In the genomic region with DNA sequence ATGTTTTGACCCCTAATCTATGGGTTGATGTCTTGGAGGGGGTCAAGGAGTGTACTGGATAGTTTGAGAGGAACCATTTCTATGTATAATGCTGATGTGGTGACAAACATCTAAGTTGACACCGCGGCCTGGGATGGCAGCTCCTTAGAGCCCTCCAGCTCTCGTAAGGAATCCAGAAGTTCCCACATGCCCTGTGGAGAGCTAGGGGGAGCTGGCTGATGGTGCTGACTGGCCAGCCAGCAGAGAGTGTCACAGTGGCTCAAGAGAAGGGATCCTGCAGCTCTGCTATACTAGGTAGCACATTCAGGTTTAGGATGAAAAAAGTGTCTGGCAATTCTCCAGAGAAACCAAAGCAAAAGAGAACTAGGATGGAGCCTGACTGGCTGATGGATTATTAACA, we compare ENCODE assay signal across 19 cellular contexts.
DNase-seq lines count a peak whose midpoint lies in the region; TF ChIP-seq lines count a peak whose summit lies in the region.
"Had no signal": no experiment of that assay in that cellular context is flagged by ENCODE, and none has a peak within 500 bp of the region (broad histone marks: within the 10 kb centered on the region; RNA-seq: fewer than 3 reads in every experiment).

No MANE protein-coding gene starts in this region.

- H3K27me3 Mint-ChIP-seq in endothelial cell (ENCODE audit: unreplicated experiment) = no peaks in the 10 kb centered on the region
- H3K27me3 Mint-ChIP-seq: CD4-positive, CD25-positive, alpha-beta regulatory T cell had no signal

- H3K27me3 ChIP-seq in kidney epithelial cell (ENCODE audit: control insufficient read depth, insufficient read depth, low read length) = no peaks in the 10 kb centered on the region
- H3K27me3 ChIP-seq: MG63, Peyer's patch had no signal

- peak; percentile 5 for DNase-seq in ELF-1 (ENCODE audit: low read depth, low spot score)
- DNase-seq in NCI-H1105 treated with DMSO at 0.1 percent for 48 hours (lab: John Stamatoyannopoulos, UW) = peak; percentile 69
- no peak for DNase-seq in choroid plexus epithelial cell (ENCODE audit: low read depth)
- DNase-seq in kidney epithelial cell (ENCODE audit: low read depth) = no peak
- no peak for DNase-seq in NCI-H2081 treated with DMSO at 0.1 percent for 48 hours (lab: John Stamatoyannopoulos, UW)
- no peak for DNase-seq in NCI-H446 treated with DMSO at 0.1 percent for 48 hours (lab: John Stamatoyannopoulos, UW)
- DNase-seq in cerebellar nuclear complex (lab: John Stamatoyannopoulos, UW) = no peak
- DNase-seq in endothelial cell (ENCODE audit: low spot score) = no peak
- DNase-seq: CD4-positive, CD25-positive, alpha-beta regulatory T cell; DND-41; HCEC 1CT; MG63; NCI-H1436 treated with DMSO at 0.1 percent for 48 hours; NCI-H1930; NCI-H2171 treated with DMSO at 0.1 percent for 48 hours; NCI-H526 treated with DMSO at 0.1 percent for 48 hours; Peyer's patch had no signal

- H3K4me3 ChIP-seq in choroid plexus epithelial cell (ENCODE audit: low read depth, low read length) (no peak overlapping the region), kidney epithelial cell (ENCODE audit: low read depth, low read length) (no peak overlapping the region)
- H3K4me3 ChIP-seq: A549, K562, MG63, Peyer's patch had no signal

- H3K36me3 Mint-ChIP-seq in endothelial cell (ENCODE audit: low read depth, unreplicated experiment) = no peaks in the 10 kb centered on the region
- H3K36me3 Mint-ChIP-seq: CD4-positive, CD25-positive, alpha-beta regulatory T cell had no signal

- no peak overlapping the region for H3K4me3 Mint-ChIP-seq in endothelial cell (ENCODE audit: unreplicated experiment)
- H3K4me3 Mint-ChIP-seq: CD4-positive, CD25-positive, alpha-beta regulatory T cell had no signal

- H3K36me3 ChIP-seq in kidney epithelial cell (ENCODE audit: control insufficient read depth, insufficient read depth, low read length) = no peaks in the 10 kb centered on the region
- H3K36me3 ChIP-seq: MG63, Peyer's patch had no signal

- H3K27ac Mint-ChIP-seq in endothelial cell (ENCODE audit: unreplicated experiment) = no peak overlapping the region
- H3K27ac Mint-ChIP-seq: CD4-positive, CD25-positive, alpha-beta regulatory T cell had no signal

- TF ChIP-seq CTCF in choroid plexus epithelial cell (conservative IDR thresholded peaks at IDR 0.05; ENCODE audit: low read depth, low read length) (peak; percentile 28), kidney epithelial cell (IDR thresholded peaks at IDR 0.05; ENCODE audit: insufficient read depth, low read length, poor library complexity, severe bottlenecking) (peak; percentile 2), endothelial cell (IDR thresholded peaks at IDR 0.05; ENCODE audit: unreplicated experiment) (no peak)

- no peaks in the 10 kb centered on the region for H3K9me3 Mint-ChIP-seq in endothelial cell (ENCODE audit: unreplicated experiment)

- H3K4me1 Mint-ChIP-seq in endothelial cell (ENCODE audit: unreplicated experiment) = no peaks in the 10 kb centered on the region
- H3K4me1 Mint-ChIP-seq: CD4-positive, CD25-positive, alpha-beta regulatory T cell had no signal

Comparison
In these comparisons a context has a peak if more than half of its experiments do, and no peak if none do; other contexts are left out.
1. DNase-seq: peak in ELF-1 (single experiment) and NCI-H1105 treated with DMSO at 0.1 percent for 48 hours (single experiment); none in choroid plexus epithelial cell (single experiment), kidney epithelial cell (single experiment), NCI-H2081 treated with DMSO at 0.1 percent for 48 hours (single experiment), NCI-H446 treated with DMSO at 0.1 percent for 48 hours (single experiment), cerebellar nuclear complex (0 of 2) and endothelial cell (single experiment).